Comparison of ENCODE assay signal across 24 cellular contexts in genomic region chr2:177482195-177482594, GRCh38.
DNase-seq lines count a peak whose midpoint lies in the region; ATAC-seq, FAIRE-seq and TF ChIP-seq lines count a peak whose summit lies in the region.
"Had no signal": no experiment of that assay in that cellular context is flagged by ENCODE, and none has a peak within 500 bp of the region (broad histone marks: within the 10 kb centered on the region; RNA-seq: fewer than 3 reads in every experiment).

No MANE protein-coding gene starts in this region.

- H3K9me3 ChIP-seq in tibial artery: no peaks in the 10 kb centered on the region
- H3K9me3 ChIP-seq: BE2C, BLaER1 had no signal

- peak; percentile 72 for ATAC-seq in stimulated activated effector memory CD8-positive, alpha-beta T cell treated with anti-CD3 and anti-CD28 coated beads, Interleukin-12 subunit alpha, Interleukin-12 subunit beta, amount 100 ng/mL, for 72 hours

- peaks cover 0 to 15% (median 0%) of the 10 kb centered on the region in 3 donors for H3K36me3 ChIP-seq in tibial artery
- H3K36me3 ChIP-seq: BE2C had no signal

- H3K36me3 Mint-ChIP-seq in stimulated activated effector memory CD8-positive, alpha-beta T cell treated with anti-CD3 and anti-CD28 coated beads, Interleukin-12 subunit alpha, Interleukin-12 subunit beta, amount 100 ng/mL, for 72 hours: peaks cover 37% of the 10 kb centered on the region

- peaks cover 3% of the 10 kb centered on the region for H3K9me3 Mint-ChIP-seq in stimulated activated effector memory CD8-positive, alpha-beta T cell treated with anti-CD3 and anti-CD28 coated beads, Interleukin-12 subunit alpha, Interleukin-12 subunit beta, amount 100 ng/mL, for 72 hours

- no peak overlapping the region for H3K27ac ChIP-seq in tibial artery
- H3K27ac ChIP-seq: BLaER1 had no signal

- DNase-seq in RCC 7860 (ENCODE audit: low spot score): no peak
- DNase-seq in stimulated activated effector memory CD8-positive, alpha-beta T cell treated with anti-CD3 and anti-CD28 coated beads, Interleukin-12 subunit alpha, Interleukin-12 subunit beta, amount 100 ng/mL, for 72 hours (ENCODE audit: low spot score in 2 of 2): no peak
- no peak for DNase-seq in NCI-H1436 treated with DMSO at 0.1 percent for 48 hours (lab: John Stamatoyannopoulos, UW)
- no peak for DNase-seq in tibial artery
- DNase-seq: 8988T; ACHN; BE2C; C1 segment of cervical spinal cord; CD4-positive, alpha-beta memory T cell; CD4-positive, CD25-positive, alpha-beta regulatory T cell; CD8-positive, alpha-beta memory T cell; COR-L47; DMS 273 treated with DMSO at 0.1 percent for 48 hours; DMS153; DMS53; DMS79; DND-41; EL; GF-D8 had no signal

- peak; percentile 45 for FAIRE-seq in G401.6 (lab: Jason Lieb, UNC)
- peak; percentile 39 for FAIRE-seq in RCC 7860 (lab: Jason Lieb, UNC)
- FAIRE-seq: GM12891, GM19239 had no signal

- no peak overlapping the region for H3K4me3 Mint-ChIP-seq in stimulated activated effector memory CD8-positive, alpha-beta T cell treated with anti-CD3 and anti-CD28 coated beads, Interleukin-12 subunit alpha, Interleukin-12 subunit beta, amount 100 ng/mL, for 72 hours
- H3K4me3 Mint-ChIP-seq: CD14-positive monocyte; CD4-positive, alpha-beta memory T cell; CD4-positive, CD25-positive, alpha-beta regulatory T cell; CD8-positive, alpha-beta memory T cell had no signal

- H3K4me3 ChIP-seq in tibial artery: no peak overlapping the region
- H3K4me3 ChIP-seq: BLaER1 had no signal

- H3K27me3 ChIP-seq in tibial artery: no peaks in the 10 kb centered on the region
- H3K27me3 ChIP-seq: BE2C, BLaER1 had no signal

- no peaks in the 10 kb centered on the region for H3K4me1 Mint-ChIP-seq in stimulated activated effector memory CD8-positive, alpha-beta T cell treated with anti-CD3 and anti-CD28 coated beads, Interleukin-12 subunit alpha, Interleukin-12 subunit beta, amount 100 ng/mL, for 72 hours
- H3K4me1 Mint-ChIP-seq: CD14-positive monocyte; CD8-positive, alpha-beta memory T cell had no signal

- intact Hi-C loops in tibial artery (cut with DNase I; ENCODE audit: low total_unique reads): loop anchor here (10.0 kb wide), 1 partner anchor 123 kb away; no protein-coding TSS in a partner anchor

- H3K27ac Mint-ChIP-seq in stimulated activated effector memory CD8-positive, alpha-beta T cell treated with anti-CD3 and anti-CD28 coated beads, Interleukin-12 subunit alpha, Interleukin-12 subunit beta, amount 100 ng/mL, for 72 hours: no peak overlapping the region
- H3K27ac Mint-ChIP-seq: CD14-positive monocyte; CD4-positive, alpha-beta memory T cell; CD4-positive, CD25-positive, alpha-beta regulatory T cell; CD8-positive, alpha-beta memory T cell had no signal

- no peaks in the 10 kb centered on the region for H3K4me1 ChIP-seq in tibial artery
- H3K4me1 ChIP-seq: BE2C, BLaER1 had no signal

- no peak for TF ChIP-seq CTCF in tibial artery (IDR thresholded peaks at IDR 0.05)
